ENCODE assay signal across 17 cellular contexts in the genomic region with DNA sequence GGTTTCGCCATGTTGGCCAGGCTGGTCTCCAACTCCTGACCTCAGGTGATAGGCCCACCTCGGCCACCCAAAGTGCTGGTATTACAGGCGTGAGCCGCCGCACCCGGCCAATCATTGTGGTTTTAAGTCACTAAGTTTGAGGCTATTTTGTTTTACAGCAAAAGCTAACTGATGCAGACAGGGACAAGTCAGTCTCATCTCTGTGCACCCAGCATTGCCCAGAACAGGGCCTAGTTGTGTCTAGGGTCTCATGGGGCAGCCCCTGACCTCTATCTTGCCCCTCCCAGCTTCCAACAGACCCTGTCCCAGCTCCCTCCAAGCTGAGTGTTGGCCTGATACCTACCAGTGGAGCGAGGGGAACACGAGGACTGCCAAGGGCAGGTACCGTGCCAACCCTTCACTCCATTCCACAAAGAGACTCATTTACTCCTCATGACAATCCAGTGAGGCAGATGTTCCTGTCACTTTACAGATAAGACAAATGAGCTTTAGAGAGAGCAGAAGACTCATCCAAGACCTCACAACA.
"Had no signal": no experiment of that assay in that cellular context is flagged by ENCODE, and none has a peak within 500 bp of the region (broad histone marks: within the 10 kb centered on the region; RNA-seq: fewer than 3 reads in every experiment).

No MANE protein-coding gene starts in this region.

- H3K9me3 ChIP-seq: prostate gland, testis, upper lobe of left lung had no signal

- H3K36me3 ChIP-seq: prostate gland had no signal

- ATAC-seq: left ventricle myocardium superior, right cardiac atrium had no signal

- H3K27ac ChIP-seq: coronary artery, prostate gland, testis, upper lobe of left lung had no signal

- H3K4me1 ChIP-seq: prostate gland, testis, upper lobe of left lung had no signal

- H3K9me3 Mint-ChIP-seq: activated naive CD8-positive, alpha-beta T cell treated with anti-CD3 and anti-CD28 coated beads for 36 hours; nephron; stimulated activated naive CD8-positive, alpha-beta T cell treated with anti-CD3 and anti-CD28 coated beads, Interleukin-15, Interleukin-2, amounts not matched to agents 100 ng/mL and 50 ng/mL, for 24 hours had no signal

- H3K4me3 Mint-ChIP-seq: activated B cell treated with CpG ODN at 0.5 μM for 24 hours; activated naive CD8-positive, alpha-beta T cell treated with anti-CD3 and anti-CD28 coated beads for 36 hours; activated T-helper 1 cell treated with anti-CD3 and anti-CD28 coated beads, Interleukin-12 subunit alpha, Interleukin-12 subunit beta, Interleukin-2, Interleukin-4 antibody, amounts not matched to agents 30 ng/mL and 10 ng/mL and 1 ng/mL, durations not matched to agents 14 hours and 24 hours and 36 hours; brain; nephron; stimulated activated naive CD8-positive, alpha-beta T cell treated with anti-CD3 and anti-CD28 coated beads, Interleukin-15, Interleukin-2, amounts not matched to agents 100 ng/mL and 50 ng/mL, for 24 hours had no signal

- H3K27me3 Mint-ChIP-seq: activated B cell treated with CpG ODN at 0.5 μM for 24 hours; activated naive CD8-positive, alpha-beta T cell treated with anti-CD3 and anti-CD28 coated beads for 36 hours; brain; stimulated activated naive CD8-positive, alpha-beta T cell treated with anti-CD3 and anti-CD28 coated beads, Interleukin-15, Interleukin-2, amounts not matched to agents 100 ng/mL and 50 ng/mL, for 24 hours had no signal

- H3K4me3 ChIP-seq: coronary artery, prostate gland, testis, upper lobe of left lung had no signal

- H3K27ac Mint-ChIP-seq: activated B cell treated with CpG ODN at 0.5 μM for 24 hours; activated naive CD8-positive, alpha-beta T cell treated with anti-CD3 and anti-CD28 coated beads for 36 hours; activated T-helper 1 cell treated with anti-CD3 and anti-CD28 coated beads, Interleukin-12 subunit alpha, Interleukin-12 subunit beta, Interleukin-2, Interleukin-4 antibody, amounts not matched to agents 30 ng/mL and 10 ng/mL and 1 ng/mL, durations not matched to agents 14 hours and 24 hours and 36 hours; nephron; stimulated activated naive CD8-positive, alpha-beta T cell treated with anti-CD3 and anti-CD28 coated beads, Interleukin-15, Interleukin-2, amounts not matched to agents 100 ng/mL and 50 ng/mL, for 24 hours had no signal

- H3K27me3 ChIP-seq: testis, upper lobe of left lung had no signal

- DNase-seq: activated B cell treated with CpG ODN at 0.5 μM for 24 hours; activated CD4-positive, alpha-beta T cell treated with anti-CD3 and anti-CD28 coated beads, Interleukin-2, amount 50 U/mL, for 1 hour; activated naive CD8-positive, alpha-beta T cell treated with anti-CD3 and anti-CD28 coated beads for 36 hours; amygdala; central memory CD4-positive, alpha-beta T cell; left ventricle myocardium superior; small intestine; T-helper 2 cell; testis had no signal
